8 cellular contexts compared by ENCODE assay signal in the genomic region with DNA sequence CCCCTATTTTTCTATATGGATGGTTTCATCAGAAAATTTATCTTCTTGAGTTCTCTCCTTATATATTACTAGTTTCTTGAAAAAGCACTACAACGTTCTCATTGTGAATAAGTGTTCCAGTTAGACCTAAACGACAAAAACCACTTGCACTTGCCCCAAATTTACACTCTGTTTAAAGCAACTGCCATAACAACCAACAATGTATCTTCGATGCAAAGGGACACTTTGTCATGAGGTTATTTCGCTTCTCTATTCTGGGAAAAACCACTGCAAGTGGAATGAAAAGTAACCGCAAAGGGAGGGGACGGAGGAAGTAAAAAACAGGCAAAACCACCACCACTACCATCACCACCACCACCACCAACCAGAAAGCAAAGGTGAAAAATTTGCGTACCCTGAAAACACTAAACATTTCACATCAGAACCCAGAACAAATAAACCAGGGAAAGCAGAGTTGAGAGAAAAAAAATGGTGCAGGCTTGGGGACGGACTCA. TPM values are rescaled to one million over a fixed set of nuclear protein-coding genes. Genes with fewer than 3 reads are reported as not detected.
A peak's percentile ranks its signal among the peaks of the same experiment; 100 is the strongest.
DNase-seq lines count a peak whose midpoint lies in the region; ATAC-seq lines count a peak whose summit lies in the region.

No MANE protein-coding gene starts in this region.

- DNase-seq in Kasumi-1 (lab: John Stamatoyannopoulos, UW) (peak; percentile 67 to 73), islet precursor cell (no peak)
- peak; percentile 61 to 67 for DNase-seq in activated T-cell treated with anti-CD3 and anti-CD28 coated beads, Interleukin-2, amount 50 U/mL, for 72 hours
- peak; percentile 38 for DNase-seq in stimulated activated CD8-positive, alpha-beta memory T cell treated with anti-CD3 and anti-CD28 coated beads, Interleukin-15, amount 100 ng/mL, for 1 hour (ENCODE audit: low read depth)

- no peaks in the 10 kb centered on the region for H3K9me3 Mint-ChIP-seq in activated T-cell treated with anti-CD3 and anti-CD28 coated beads, Interleukin-2, amount 50 U/mL, for 72 hours

- peak overlapping the region; percentile 91 for H3K4me3 ChIP-seq in GM08714 (ENCODE audit: low read length)
- H3K4me3 ChIP-seq in iPS-11a (ENCODE audit: low read depth, low read length), result peak overlapping the region; percentile 69

- peaks cover 44% of the 10 kb centered on the region for H3K4me1 Mint-ChIP-seq in activated T-cell treated with anti-CD3 and anti-CD28 coated beads, Interleukin-2, amount 50 U/mL, for 72 hours (ENCODE audit: low read depth)

- H3K27ac Mint-ChIP-seq in activated T-cell treated with anti-CD3 and anti-CD28 coated beads, Interleukin-2, amount 50 U/mL, for 72 hours, result peak overlapping the region; percentile 97

- H3K36me3 Mint-ChIP-seq in activated T-cell treated with anti-CD3 and anti-CD28 coated beads, Interleukin-2, amount 50 U/mL, for 72 hours (ENCODE audit: insufficient read depth in 2 of 2), result peaks cover 6% of the 10 kb centered on the region in 2 donors

- peak overlapping the region; percentile 84 to 97 for H3K4me3 Mint-ChIP-seq in activated T-cell treated with anti-CD3 and anti-CD28 coated beads, Interleukin-2, amount 50 U/mL, for 72 hours

- no peaks in the 10 kb centered on the region for H3K27me3 Mint-ChIP-seq in activated T-cell treated with anti-CD3 and anti-CD28 coated beads, Interleukin-2, amount 50 U/mL, for 72 hours (ENCODE audit: low read depth)

- ATAC-seq in activated T-cell treated with anti-CD3 and anti-CD28 coated beads, Interleukin-2, amount 50 U/mL, for 72 hours (replicated peaks in 1 of 2), result peak; percentile 17 to 42
- no peak for ATAC-seq in HG03196 (IDR thresholded peaks at IDR 0.05; ENCODE audit: unreplicated experiment)
- no peak for ATAC-seq in HG03097 (IDR thresholded peaks at IDR 0.05; ENCODE audit: low FRiP score, unreplicated experiment)

RNA-seq across cellular contexts. Expression of a gene that starts 1.2 kb away (rescaled TPM):
- 10 to 100 TPM; 29.8 to 37.3 TPM for total RNA-seq in activated T-cell treated with anti-CD3 and anti-CD28 coated beads, Interleukin-2, amount 50 U/mL, for 72 hours

Comparison
In these comparisons a context has a peak if more than half of its experiments do, and no peak if none do; other contexts are left out.
1. ATAC-seq: peak in activated T-cell treated with anti-CD3 and anti-CD28 coated beads, Interleukin-2, amount 50 U/mL, for 72 hours (2 of 2); none in HG03196 (single experiment) and HG03097 (single experiment).